21 cellular contexts compared by ENCODE assay signal in genomic region chr20:30912006-30912660, GRCh38.
DNase-seq lines count a peak whose midpoint lies in the region; ATAC-seq and TF ChIP-seq lines count a peak whose summit lies in the region.
"Had no signal": no experiment of that assay in that cellular context is flagged by ENCODE, and none has a peak within 500 bp of the region (broad histone marks: within the 10 kb centered on the region; RNA-seq: fewer than 3 reads in every experiment).

No MANE protein-coding gene starts in this region.

- H3K4me3 ChIP-seq in AG09309 (ENCODE audit: control insufficient read depth, low read depth, low read length) (peak overlapping the region; percentile 34), HUES48 (ENCODE audit: low read depth, low read length) (peak overlapping the region; percentile 61)
- H3K4me3 ChIP-seq: colonic mucosa had no signal

- ATAC-seq in HG03432 (IDR thresholded peaks at IDR 0.05; ENCODE audit: unreplicated experiment) = no peak
- ATAC-seq in HG02642 (IDR thresholded peaks at IDR 0.05; ENCODE audit: poor library complexity, unreplicated experiment) = no peak
- no peak for ATAC-seq in GM21619 (IDR thresholded peaks at IDR 0.05; ENCODE audit: unreplicated experiment)
- ATAC-seq: activated T-cell treated with anti-CD3 and anti-CD28 coated beads, Interleukin-2, amount 50 U/mL, for 4 hours; esophagus mucosa had no signal

- H3K4me1 ChIP-seq in HUES48 (ENCODE audit: control insufficient read depth, insufficient read depth, low read length) = no peaks in the 10 kb centered on the region
- H3K4me1 ChIP-seq: colonic mucosa had no signal

- H3K9ac ChIP-seq in HUES48 (ENCODE audit: low read depth, low read length) = peak overlapping the region; percentile 54

- TF ChIP-seq CTCF in AG09309 (IDR thresholded peaks at IDR 0.05; ENCODE audit: control insufficient read depth, insufficient read depth, low read depth, low read length, missing control alignments) = peak; percentile 16

- H3K36me3 ChIP-seq in HUES48 (ENCODE audit: control insufficient read depth, insufficient read depth, low read length) = no peaks in the 10 kb centered on the region
- H3K36me3 ChIP-seq: colonic mucosa had no signal

- H3K27ac ChIP-seq in HUES48 (ENCODE audit: low read depth, low read length) = peak overlapping the region; percentile 80
- H3K27ac ChIP-seq: colonic mucosa had no signal

- no peaks in the 10 kb centered on the region for H3K27me3 ChIP-seq in HUES48 (ENCODE audit: control insufficient read depth, insufficient read depth, low read length)
- H3K27me3 ChIP-seq: colonic mucosa had no signal

- H3K9me3 ChIP-seq in HUES48 (ENCODE audit: control insufficient read depth, insufficient read depth, low read length) = no peaks in the 10 kb centered on the region
- H3K9me3 ChIP-seq: colonic mucosa had no signal

- no peak for DNase-seq in AG09309 (ENCODE audit: low read depth)
- DNase-seq in amniotic epithelial cell (ENCODE audit: low read depth) = peak; percentile 1
- peak; percentile 68 for DNase-seq in islet precursor cell
- no peak for DNase-seq in NAMALWA (ENCODE audit: low spot score)
- DNase-seq: activated CD4-positive, alpha-beta T cell treated with anti-CD3 and anti-CD28 coated beads for 48 hours; activated T-cell treated with anti-CD3 and anti-CD28 coated beads, Interleukin-2, amount 50 U/mL, for 4 hours; AML-193; amygdala; colonic mucosa; DMS153; hypothalamus; Karpas-422; NCI-H1930; NCI-H774; stimulated activated CD4-positive, alpha-beta T cell treated with anti-CD3 and anti-CD28 coated beads, Interleukin-12 subunit alpha, Interleukin-12 subunit beta, amount 100 ng/mL, for 4 hours; T-helper 9 cell had no signal

Comparison
In these comparisons a context has a peak if more than half of its experiments do, and no peak if none do; other contexts are left out.
1. DNase-seq: peak in amniotic epithelial cell (single experiment) and islet precursor cell (single experiment); none in AG09309 (single experiment) and NAMALWA (single experiment).